In genomic region chr2:58634653-58635347, GRCh38 we compare ENCODE assay signal across 11 cellular contexts.
DNase-seq lines count a peak whose midpoint lies in the region; ATAC-seq and TF ChIP-seq lines count a peak whose summit lies in the region.
"Had no signal": no experiment of that assay in that cellular context is flagged by ENCODE, and none has a peak within 500 bp of the region (broad histone marks: within the 10 kb centered on the region; RNA-seq: fewer than 3 reads in every experiment).

No MANE protein-coding gene starts in this region.

- no peak for ATAC-seq in HG02571 (IDR thresholded peaks at IDR 0.05; ENCODE audit: unreplicated experiment)
- no peak for ATAC-seq in HG03280 (IDR thresholded peaks at IDR 0.05; ENCODE audit: unreplicated experiment)

- no peaks in the 10 kb centered on the region for H3K9me3 ChIP-seq in breast epithelium
- H3K9me3 ChIP-seq: neutrophil, tibial nerve had no signal

- TF ChIP-seq CTCF in MCF 10A (IDR thresholded peaks at IDR 0.05; ENCODE audit: unreplicated experiment) = no peak
- TF ChIP-seq CTCF in breast epithelium (IDR thresholded peaks at IDR 0.05) = no peak
- TF ChIP-seq CTCF in fibroblast of villous mesenchyme (IDR thresholded peaks at IDR 0.05; ENCODE audit: insufficient read depth, low read depth, low read length) = no peak

- TF ChIP-seq POLR2A in breast epithelium (IDR thresholded peaks at IDR 0.05) = no peak

- intact Hi-C loops in MCF 10A (cut with micrococcal nuclease) (no loop called here), breast epithelium (cut with DNase I; ENCODE audit: low total_unique reads) (no loop called here)

- H3K4me3 ChIP-seq in breast epithelium = no peak overlapping the region
- no peak overlapping the region for H3K4me3 ChIP-seq in fibroblast of villous mesenchyme (ENCODE audit: low read depth, low read length)
- H3K4me3 ChIP-seq: tibial nerve had no signal

- H3K4me1 Mint-ChIP-seq in MCF 10A (ENCODE audit: insufficient read depth, unreplicated experiment) = peaks cover 32% of the 10 kb centered on the region

- no peak overlapping the region for H3K27ac ChIP-seq in breast epithelium
- H3K27ac ChIP-seq: neutrophil, tibial nerve had no signal

- POLR2A ChIA-PET in MCF 10A (lab: Yijun Ruan, JAX) = interaction anchor here (0.6 to 2.8 kb wide), 12 partner anchors 11 to 1917 kb away, joined by 3 to 20 read pairs (median 4); no protein-coding TSS in a partner anchor

- no peaks in the 10 kb centered on the region for H3K27me3 Mint-ChIP-seq in MCF 10A (ENCODE audit: insufficient read depth, unreplicated experiment)

- H3K27me3 ChIP-seq in breast epithelium = no peaks in the 10 kb centered on the region
- H3K27me3 ChIP-seq: neutrophil, tibial nerve had no signal

- no peaks in the 10 kb centered on the region for H3K36me3 Mint-ChIP-seq in MCF 10A (ENCODE audit: insufficient read depth, unreplicated experiment)

- CTCF ChIA-PET in MCF 10A (lab: Yijun Ruan, JAX) = interaction anchor here (0.6 to 2.2 kb wide), 3 partner anchors 24 to 915 kb away, joined by 3 to 9 read pairs (median 3); no protein-coding TSS in a partner anchor

- peak overlapping the region; percentile 57 for H3K27ac Mint-ChIP-seq in MCF 10A (ENCODE audit: low read depth, unreplicated experiment)

- no peaks in the 10 kb centered on the region for H3K9me3 Mint-ChIP-seq in MCF 10A (ENCODE audit: unreplicated experiment)

- peak overlapping the region; percentile 10 for H3K4me3 Mint-ChIP-seq in MCF 10A (ENCODE audit: unreplicated experiment)

- no peaks in the 10 kb centered on the region for H3K36me3 ChIP-seq in breast epithelium
- H3K36me3 ChIP-seq: neutrophil, tibial nerve had no signal

- no TSS peak for BruUV-seq in MCF 10A (replicated peaks; lab: Mats Ljungman, UMichigan)

- H3K4me1 ChIP-seq in breast epithelium = no peaks in the 10 kb centered on the region
- H3K4me1 ChIP-seq: tibial nerve had no signal

- peak; percentile 63 for DNase-seq in MCF 10A (ENCODE audit: unreplicated experiment)
- DNase-seq in breast epithelium (ENCODE audit: low spot score in 2 of 2) = no peak
- peak; percentile 89 for DNase-seq in NCI-H69 (lab: John Stamatoyannopoulos, UW)
- DNase-seq in fibroblast of villous mesenchyme (ENCODE audit: low read depth) = peak; percentile 26
- no peak for DNase-seq in activated CD4-positive, alpha-beta T cell treated with anti-CD3 and anti-CD28 coated beads for 48 hours
- no peak for DNase-seq in pons (ENCODE audit: low spot score)
- DNase-seq: DND-41 had no signal

Comparison
In these comparisons a context has a peak if more than half of its experiments do, and no peak if none do; other contexts are left out.
1. DNase-seq: peak in MCF 10A (single experiment), NCI-H69 (single experiment) and fibroblast of villous mesenchyme (single experiment); none in breast epithelium (0 of 2), activated CD4-positive, alpha-beta T cell treated with anti-CD3 and anti-CD28 coated beads for 48 hours (single experiment) and pons (single experiment).